ENCODE assay signal across 13 cellular contexts in the genomic region with DNA sequence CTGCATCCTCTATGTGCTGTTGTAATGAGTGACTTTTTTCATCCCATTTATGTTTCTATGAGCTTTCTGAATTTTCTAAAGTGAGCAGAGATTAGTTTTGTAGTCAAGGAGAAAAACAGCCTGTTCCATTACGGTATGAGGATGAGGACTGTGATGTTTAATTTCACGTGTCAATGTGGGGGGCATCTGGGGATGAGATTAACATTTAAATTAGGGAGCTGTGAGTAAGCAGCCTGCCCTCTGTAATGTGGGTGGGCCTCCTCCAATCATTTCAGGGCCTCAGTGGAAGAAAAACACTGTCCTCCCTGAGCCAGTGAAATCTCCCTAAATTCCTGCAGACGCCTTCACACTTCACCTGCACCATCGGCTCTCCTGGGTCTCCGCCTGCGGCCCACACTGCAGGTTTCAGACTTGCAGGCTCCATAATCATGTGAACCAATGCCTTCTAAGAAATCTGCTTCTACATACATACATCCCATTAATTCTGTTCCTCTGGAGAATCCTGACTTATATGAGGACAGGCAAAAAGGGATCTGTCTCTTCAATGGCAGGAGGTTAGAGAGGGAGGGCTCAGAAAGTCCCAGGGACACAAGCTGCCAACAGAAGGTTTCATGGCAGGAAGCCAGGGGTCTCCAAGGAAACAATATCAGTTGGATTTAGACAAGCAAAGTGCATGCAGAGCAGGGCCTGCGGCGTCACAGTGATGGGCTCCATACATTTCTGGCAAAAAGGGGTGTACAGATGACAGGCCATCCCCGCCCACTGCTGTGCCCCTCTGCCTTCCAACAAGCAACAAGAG.
DNase-seq lines count a peak whose midpoint lies in the region; TF ChIP-seq lines count a peak whose summit lies in the region.
"Had no signal": no experiment of that assay in that cellular context is flagged by ENCODE, and none has a peak within 500 bp of the region (broad histone marks: within the 10 kb centered on the region; RNA-seq: fewer than 3 reads in every experiment).

No MANE protein-coding gene starts in this region.

- H3K4me1 ChIP-seq in cardiac muscle cell (ENCODE audit: low read depth) = peaks cover 38% of the 10 kb centered on the region
- peaks cover 56% of the 10 kb centered on the region for H3K4me1 ChIP-seq in stomach smooth muscle (ENCODE audit: control insufficient read depth, insufficient read depth, low read length)

- CTCF ChIA-PET in RWPE1 (lab: Yijun Ruan, JAX) = interaction anchor here (0.6 kb wide), 1 partner anchor 169 kb away, joined by 3 read pairs; no protein-coding TSS in a partner anchor

- H3K4me3 ChIP-seq in cardiac muscle cell (no peak overlapping the region), stomach smooth muscle (ENCODE audit: low read length in 2 of 2) (no peak overlapping the region)

- no peak overlapping the region for H3K9ac ChIP-seq in stomach smooth muscle (ENCODE audit: low read length in 2 of 2)

- no peak for TF ChIP-seq CTCF in RWPE1 (conservative IDR thresholded peaks at IDR 0.05; ENCODE audit: low read depth)
- no peak for TF ChIP-seq CTCF in cardiac muscle cell (IDR thresholded peaks at IDR 0.05; ENCODE audit: low read depth, low read length)

- DNase-seq in NCI-H146 (lab: John Stamatoyannopoulos, UW) (peak; percentile 8), NCI-H146 treated with DMSO at 0.1 percent for 48 hours (lab: John Stamatoyannopoulos, UW; ENCODE audit: unreplicated experiment) (no peak), RWPE1 (ENCODE audit: low spot score) (no peak), cardiac muscle cell (ENCODE audit: low read depth in 1 of 2, low spot score in 1 of 2) (peak; percentile 79 to 85), dedifferentiated amniotic fluid mesenchymal stem cell (ENCODE audit: extremely low spot score) (no peak), occipital lobe (lab: John Stamatoyannopoulos, UW) (no peak), NCI-H128 (lab: John Stamatoyannopoulos, UW; ENCODE audit: unreplicated experiment) (no peak)
- DNase-seq: activated CD8-positive, alpha-beta T cell treated with anti-CD3 and anti-CD28 coated beads for 36 hours; stimulated activated CD4-positive, alpha-beta T cell treated with anti-CD3 and anti-CD28 coated beads, Interleukin-4, amount 100 ng/mL, for 4 hours; stimulated activated naive CD8-positive, alpha-beta T cell treated with anti-CD3 and anti-CD28 coated beads, Interleukin-15, amount 100 ng/mL, for 72 hours; T-helper 1 cell had no signal

- H3K9me3 ChIP-seq in cardiac muscle cell (ENCODE audit: low read depth) (no peaks in the 10 kb centered on the region), stomach smooth muscle (ENCODE audit: control insufficient read depth in 2 of 2, low read length in 2 of 2) (no peaks in the 10 kb centered on the region)

- H3K36me3 ChIP-seq in cardiac muscle cell = peaks cover 18% of the 10 kb centered on the region
- H3K36me3 ChIP-seq in stomach smooth muscle (ENCODE audit: control insufficient read depth in 2 of 2, insufficient read depth in 2 of 2, low read length in 2 of 2) = peaks cover 12 to 26% of the 10 kb centered on the region in 2 donors

- H3K27me3 ChIP-seq in cardiac muscle cell (no peaks in the 10 kb centered on the region), stomach smooth muscle (ENCODE audit: control insufficient read depth in 1 of 2, insufficient read depth in 2 of 2, low read length in 2 of 2) (no peaks in the 10 kb centered on the region)

- POLR2A ChIA-PET in RWPE1 (lab: Yijun Ruan, JAX; ENCODE audit: low non-redundant PET) = no interaction called here

- H3K27ac ChIP-seq in RWPE1 (peak overlapping the region; percentile 24), cardiac muscle cell (peak overlapping the region; percentile 90), stomach smooth muscle (ENCODE audit: low read length) (peak overlapping the region; percentile 76)
- H3K27ac ChIP-seq: 22Rv1 had no signal

Comparison
In these comparisons a context has a peak if more than half of its experiments do, and no peak if none do; other contexts are left out.
1. DNase-seq: peak in NCI-H146 (single experiment) and cardiac muscle cell (2 of 2); none in NCI-H146 treated with DMSO at 0.1 percent for 48 hours (single experiment), RWPE1 (single experiment), dedifferentiated amniotic fluid mesenchymal stem cell (single experiment), occipital lobe (single experiment) and NCI-H128 (single experiment).
2. H3K27ac ChIP-seq: peak in every context shown above with its lines; median percentile 90 in cardiac muscle cell; 76 in stomach smooth muscle; 24 in RWPE1.